ENCODE assay signal across 26 cellular contexts in genomic region chr1:204302769-204303168, GRCh38. TPM values are rescaled to one million over a fixed set of nuclear protein-coding genes. Genes with fewer than 3 reads are reported as not detected.
"Had no signal": no experiment of that assay in that cellular context is flagged by ENCODE, and none has a peak within 500 bp of the region (broad histone marks: within the 10 kb centered on the region; RNA-seq: fewer than 3 reads in every experiment).

No MANE protein-coding gene starts in this region.

- H3K9me3 Mint-ChIP-seq: activated CD4-positive, alpha-beta memory T cell treated with anti-CD3 and anti-CD28 coated beads, Interleukin-2, amount 10 ng/mL, durations not matched to agents 7 days and 5 days; activated CD4-positive, alpha-beta T cell treated with anti-CD3 and anti-CD28 coated beads, Interleukin-2, amount 10 ng/mL, durations not matched to agents 24 days and 14 days; activated naive CD4-positive, alpha-beta T cell treated with anti-CD3 and anti-CD28 coated beads, Interleukin-2, amount 50 U/mL, for 24 hours; activated T-cell treated with anti-CD3 and anti-CD28 coated beads, Interleukin-2, amount 50 U/mL, for 72 hours; nephron progenitor cell; stimulated activated naive CD8-positive, alpha-beta T cell treated with anti-CD3 and anti-CD28 coated beads, Interleukin-15, Interleukin-2, amounts not matched to agents 100 ng/mL and 50 ng/mL, for 24 hours; T-cell had no signal

- H3K4me1 ChIP-seq: parathyroid adenoma had no signal

- H2AFZ ChIP-seq: parathyroid adenoma had no signal

- H3K36me3 Mint-ChIP-seq: activated naive CD4-positive, alpha-beta T cell treated with anti-CD3 and anti-CD28 coated beads, Interleukin-2, amount 50 U/mL, for 24 hours; T-cell had no signal

- H3K9ac ChIP-seq: parathyroid adenoma had no signal

- H3K27ac Mint-ChIP-seq: activated CD4-positive, alpha-beta memory T cell treated with anti-CD3 and anti-CD28 coated beads, Interleukin-2, amount 10 ng/mL, durations not matched to agents 7 days and 5 days; activated CD4-positive, alpha-beta T cell treated with anti-CD3 and anti-CD28 coated beads, Interleukin-2, amount 10 ng/mL, durations not matched to agents 24 days and 14 days; activated naive CD4-positive, alpha-beta T cell treated with anti-CD3 and anti-CD28 coated beads, Interleukin-2, amount 50 U/mL, for 24 hours; activated T-cell treated with anti-CD3 and anti-CD28 coated beads, Interleukin-2, amount 50 U/mL, for 72 hours; nephron progenitor cell; stimulated activated naive CD8-positive, alpha-beta T cell treated with anti-CD3 and anti-CD28 coated beads, Interleukin-15, Interleukin-2, amounts not matched to agents 100 ng/mL and 50 ng/mL, for 24 hours; T-cell had no signal

- DNase-seq: activated CD4-positive, alpha-beta memory T cell treated with anti-CD3 and anti-CD28 coated beads, Interleukin-2, amount 10 ng/mL, durations not matched to agents 7 days and 5 days; activated CD4-positive, alpha-beta T cell treated with anti-CD3 and anti-CD28 coated beads, Interleukin-2, amount 10 ng/mL, durations not matched to agents 24 days and 14 days; activated CD4-positive, CD25-positive, alpha-beta regulatory T cell; activated effector memory CD4-positive, alpha-beta T cell treated with Interleukin-2 at 50 U/mL for 16 hours; activated T-cell treated with anti-CD3 and anti-CD28 coated beads, Interleukin-2, amount 50 U/mL, for 72 hours; anterior cingulate cortex; body of pancreas; caudate nucleus; dermis blood vessel endothelial cell; effector memory CD4-positive, alpha-beta T cell; esophagus squamous epithelium; gastrocnemius medialis; hypothalamus; left ventricle myocardium superior; mammary epithelial cell; nephron progenitor cell; right cardiac atrium; stimulated activated CD4-positive, alpha-beta T cell treated with anti-CD3 and anti-CD28 coated beads, Interleukin-4, amount 100 ng/mL, for 24 hours; substantia nigra; T-cell; tibial artery; uterus had no signal

- H3K27me3 ChIP-seq: body of pancreas, esophagus squamous epithelium, tibial artery, uterus had no signal

- H3K4me1 Mint-ChIP-seq: activated CD4-positive, alpha-beta memory T cell treated with anti-CD3 and anti-CD28 coated beads, Interleukin-2, amount 10 ng/mL, durations not matched to agents 7 days and 5 days; activated CD4-positive, alpha-beta T cell treated with anti-CD3 and anti-CD28 coated beads, Interleukin-2, amount 10 ng/mL, durations not matched to agents 24 days and 14 days; activated naive CD4-positive, alpha-beta T cell treated with anti-CD3 and anti-CD28 coated beads, Interleukin-2, amount 50 U/mL, for 24 hours; T-cell had no signal

- H3K79me2 ChIP-seq: parathyroid adenoma had no signal

- H3K36me3 ChIP-seq: esophagus squamous epithelium, gastrocnemius medialis, tibial artery, uterus had no signal

- H3K27ac ChIP-seq: body of pancreas, gastrocnemius medialis, parathyroid adenoma, uterus had no signal

- ATAC-seq: activated T-cell treated with anti-CD3 and anti-CD28 coated beads, Interleukin-2, amount 50 U/mL, for 72 hours; body of pancreas; gastrocnemius medialis; left ventricle myocardium superior; right cardiac atrium; T-cell had no signal

- H3K9me3 ChIP-seq: body of pancreas, esophagus squamous epithelium, gastrocnemius medialis, tibial artery, uterus had no signal

- FAIRE-seq: TTC549 had no signal

- H3K4me3 Mint-ChIP-seq: activated CD4-positive, alpha-beta memory T cell treated with anti-CD3 and anti-CD28 coated beads, Interleukin-2, amount 10 ng/mL, durations not matched to agents 7 days and 5 days; activated CD4-positive, alpha-beta T cell treated with anti-CD3 and anti-CD28 coated beads, Interleukin-2, amount 10 ng/mL, durations not matched to agents 24 days and 14 days; activated naive CD4-positive, alpha-beta T cell treated with anti-CD3 and anti-CD28 coated beads, Interleukin-2, amount 50 U/mL, for 24 hours; activated T-cell treated with anti-CD3 and anti-CD28 coated beads, Interleukin-2, amount 50 U/mL, for 72 hours; nephron progenitor cell; stimulated activated naive CD8-positive, alpha-beta T cell treated with anti-CD3 and anti-CD28 coated beads, Interleukin-15, Interleukin-2, amounts not matched to agents 100 ng/mL and 50 ng/mL, for 24 hours; T-cell had no signal

- H3K4me3 ChIP-seq: body of pancreas, esophagus squamous epithelium, gastrocnemius medialis, tibial artery, uterus had no signal

RNA-seq across cellular contexts. Expression of gene PLEKHA6, which starts 57.0 kb away (rescaled TPM):
- total RNA-seq: activated CD4-positive, alpha-beta memory T cell treated with anti-CD3 and anti-CD28 coated beads, Interleukin-2, amount 10 ng/mL, durations not matched to agents 7 days and 5 days had no signal
